Comparison of ENCODE assay signal across 23 cellular contexts in the genomic region with DNA sequence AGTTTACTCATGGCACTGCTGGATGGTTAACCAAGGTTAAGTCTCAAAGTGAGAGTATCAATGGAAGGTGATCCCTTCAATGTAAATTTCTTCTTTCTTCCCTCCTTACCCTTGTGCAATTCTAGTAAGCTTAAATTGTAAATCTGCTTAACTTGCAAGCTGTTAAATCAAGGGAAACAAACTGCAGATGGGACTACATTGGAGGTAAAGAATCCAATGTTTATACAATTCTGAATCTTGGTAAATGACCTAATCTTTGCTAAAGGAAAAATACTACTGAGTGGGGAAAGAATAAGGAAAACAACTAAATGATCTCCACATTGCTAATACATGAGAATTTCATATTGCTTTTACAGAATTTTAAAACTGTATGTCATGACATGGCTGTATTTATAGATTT.
"Had no signal": no experiment of that assay in that cellular context is flagged by ENCODE, and none has a peak within 500 bp of the region (broad histone marks: within the 10 kb centered on the region; RNA-seq: fewer than 3 reads in every experiment).

No MANE protein-coding gene starts in this region.

- H3K27ac Mint-ChIP-seq: activated CD8-positive, alpha-beta T cell treated with anti-CD3 and anti-CD28 coated beads for 36 hours; activated naive CD4-positive, alpha-beta T cell treated with anti-CD3 and anti-CD28 coated beads, Interleukin-2, amount 10 ng/mL, durations not matched to agents 7 days and 5 days; activated naive CD8-positive, alpha-beta T cell treated with anti-CD3 and anti-CD28 coated beads, Interleukin-2, amount 10 ng/mL, durations not matched to agents 7 days and 5 days; activated T-cell treated with anti-CD3 and anti-CD28 coated beads, Interleukin-2, amount 50 U/mL, for 72 hours; dendritic cell treated with granulocyte-macrophage colony-stimulating factor and Interleukin-4, amounts not matched to agents 40 ng/mL and 50 ng/mL, for 4 days; naive B cell; progenitor cell of endocrine pancreas; T-helper 17 cell had no signal

- H3K4me3 ChIP-seq: esophagus squamous epithelium, heart right ventricle, ovary, right lobe of liver, tibial nerve had no signal

- DNase-seq: activated CD4-positive, alpha-beta T cell treated with anti-CD3 and anti-CD28 coated beads, Interleukin-2, amount 50 U/mL, for 1 hour; activated CD8-positive, alpha-beta T cell treated with anti-CD3 and anti-CD28 coated beads for 36 hours; activated effector memory CD4-positive, alpha-beta T cell treated with Interleukin-2 at 50 U/mL for 16 hours; activated naive CD4-positive, alpha-beta T cell treated with anti-CD3 and anti-CD28 coated beads, Interleukin-2, amount 10 ng/mL, durations not matched to agents 7 days and 5 days; activated naive CD8-positive, alpha-beta T cell treated with anti-CD3 and anti-CD28 coated beads, Interleukin-2, amount 10 ng/mL, durations not matched to agents 7 days and 5 days; activated T-cell treated with anti-CD3 and anti-CD28 coated beads, Interleukin-2, amount 50 U/mL, for 72 hours; amygdala; central memory CD4-positive, alpha-beta T cell; esophagus squamous epithelium; heart right ventricle; left ventricle myocardium superior; naive B cell; ovary; right lobe of liver; stimulated activated CD4-positive, alpha-beta T cell treated with anti-CD3 and anti-CD28 coated beads, Interleukin-2, amount 100 ng/mL, for 48 hours; stimulated activated naive CD4-positive, alpha-beta T cell treated with Interleukin-2 at 50 U/mL for 16 hours; SW 1271; T-helper 17 cell; T1000 had no signal

- H3K27me3 ChIP-seq: esophagus squamous epithelium, heart right ventricle, ovary, right lobe of liver, tibial nerve had no signal

- ATAC-seq: activated CD8-positive, alpha-beta T cell treated with anti-CD3 and anti-CD28 coated beads for 36 hours; activated T-cell treated with anti-CD3 and anti-CD28 coated beads, Interleukin-2, amount 50 U/mL, for 72 hours; heart right ventricle; left ventricle myocardium superior; right lobe of liver; T-helper 17 cell had no signal

- H3K9me3 Mint-ChIP-seq: activated CD8-positive, alpha-beta T cell treated with anti-CD3 and anti-CD28 coated beads for 36 hours; activated naive CD4-positive, alpha-beta T cell treated with anti-CD3 and anti-CD28 coated beads, Interleukin-2, amount 10 ng/mL, durations not matched to agents 7 days and 5 days; dendritic cell treated with granulocyte-macrophage colony-stimulating factor and Interleukin-4, amounts not matched to agents 40 ng/mL and 50 ng/mL, for 4 days; naive B cell had no signal

- H3K27ac ChIP-seq: epithelial cell of prostate, esophagus squamous epithelium, heart right ventricle, ovary, right lobe of liver, tibial nerve had no signal

- H3K36me3 Mint-ChIP-seq: naive B cell had no signal

- H3K4me1 ChIP-seq: right lobe of liver had no signal

- H3K9me3 ChIP-seq: esophagus squamous epithelium, heart right ventricle, ovary, right lobe of liver, tibial nerve had no signal

- H3K36me3 ChIP-seq: esophagus squamous epithelium, heart right ventricle, ovary, right lobe of liver, tibial nerve had no signal

- H3K27me3 Mint-ChIP-seq: activated CD8-positive, alpha-beta T cell treated with anti-CD3 and anti-CD28 coated beads for 36 hours; activated naive CD4-positive, alpha-beta T cell treated with anti-CD3 and anti-CD28 coated beads, Interleukin-2, amount 10 ng/mL, durations not matched to agents 7 days and 5 days; activated naive CD8-positive, alpha-beta T cell treated with anti-CD3 and anti-CD28 coated beads, Interleukin-2, amount 10 ng/mL, durations not matched to agents 7 days and 5 days; dendritic cell treated with granulocyte-macrophage colony-stimulating factor and Interleukin-4, amounts not matched to agents 40 ng/mL and 50 ng/mL, for 4 days; naive B cell; T-helper 17 cell had no signal

- H3K4me3 Mint-ChIP-seq: activated CD8-positive, alpha-beta T cell treated with anti-CD3 and anti-CD28 coated beads for 36 hours; activated naive CD4-positive, alpha-beta T cell treated with anti-CD3 and anti-CD28 coated beads, Interleukin-2, amount 10 ng/mL, durations not matched to agents 7 days and 5 days; activated naive CD8-positive, alpha-beta T cell treated with anti-CD3 and anti-CD28 coated beads, Interleukin-2, amount 10 ng/mL, durations not matched to agents 7 days and 5 days; activated T-cell treated with anti-CD3 and anti-CD28 coated beads, Interleukin-2, amount 50 U/mL, for 72 hours; dendritic cell treated with granulocyte-macrophage colony-stimulating factor and Interleukin-4, amounts not matched to agents 40 ng/mL and 50 ng/mL, for 4 days; naive B cell; T-helper 17 cell had no signal
